ENCODE assay signal across 9 cellular contexts in genomic region chr11:133945087-133945974, GRCh38. TPM values are rescaled to one million over a fixed set of nuclear protein-coding genes. Genes with fewer than 3 reads are reported as not detected.
DNase-seq lines count a peak whose midpoint lies in the region; ATAC-seq, FAIRE-seq and TF ChIP-seq lines count a peak whose summit lies in the region.
"Had no signal": no experiment of that assay in that cellular context is flagged by ENCODE, and none has a peak within 500 bp of the region (broad histone marks: within the 10 kb centered on the region; RNA-seq: fewer than 3 reads in every experiment).

No MANE protein-coding gene starts in this region.

- peak overlapping the region in 1 of 2 donors; percentile 19 for H3K4me3 ChIP-seq in gastroesophageal sphincter

- TF ChIP-seq POLR2A in gastroesophageal sphincter (IDR thresholded peaks at IDR 0.05) (no peak), GM12892 (IDR thresholded peaks at IDR 0.05; ENCODE audit: low read depth, low read length) (no peak)

- peaks cover 0 to 26% of the 10 kb centered on the region in 2 donors for H3K36me3 ChIP-seq in gastroesophageal sphincter

- WGBS in gastroesophageal sphincter (ENCODE audit: low coverage in 1 of 2), 2 donors, result 9 to 36% methylated on average over 7 to 11 of the region's 27 CpGs

- H3K27me3 ChIP-seq in gastroesophageal sphincter, result no peaks in the 10 kb centered on the region

- no peak for FAIRE-seq in GM12892 (lab: Jason Lieb, UNC)
- FAIRE-seq: colon had no signal

- H3K9me3 ChIP-seq in gastroesophageal sphincter, result no peaks in the 10 kb centered on the region

- ATAC-seq in gastroesophageal sphincter (peak; percentile 75), HG03108 (IDR thresholded peaks at IDR 0.05; ENCODE audit: unreplicated experiment) (no peak), GM21381 (IDR thresholded peaks at IDR 0.05; ENCODE audit: unreplicated experiment) (no peak)

- no peak for TF ChIP-seq CTCF in gastroesophageal sphincter (IDR thresholded peaks at IDR 0.05)

- DNase-seq in MV-4-11 (lab: John Stamatoyannopoulos, UW) (peak; percentile 66), activated T-cell treated with anti-CD3 and anti-CD28 coated beads for 1 hour (ENCODE audit: low read depth) (peak; percentile 67), GM19238 (ENCODE audit: insufficient read length, low spot score) (no peak), GM12892 (ENCODE audit: insufficient read length) (no peak)
- DNase-seq in stimulated activated CD4-positive, alpha-beta T cell treated with anti-CD3 and anti-CD28 coated beads, TNF-alpha, amount 100 ng/mL, for 48 hours (ENCODE audit: low read depth in 3 of 3), result peak; percentile 64 to 81 (median 79)

- peak overlapping the region; percentile 11 to 97 (median 94) for H3K27ac ChIP-seq in gastroesophageal sphincter

- TF ChIP-seq EP300 in gastroesophageal sphincter (IDR thresholded peaks at IDR 0.05), result no peak

- peaks cover 4 to 89% (median 53%) of the 10 kb centered on the region in 3 donors for H3K4me1 ChIP-seq in gastroesophageal sphincter

RNA-seq across cellular contexts. Expression of gene IGSF9B, which starts 11.4 kb away (rescaled TPM):
- 100 to 1,000 TPM in 1 of 4 donors, 10 to 100 TPM in 3; 24.1 to 120 (median 43.3) TPM for total RNA-seq in gastroesophageal sphincter
- polyA plus RNA-seq in GM12892 (2012; ENCODE audit: missing spikeins), result 3.8 TPM

Comparison
In these comparisons a context has a peak if more than half of its experiments do, and no peak if none do; other contexts are left out.
1. DNase-seq: peak in MV-4-11 (single experiment), activated T-cell treated with anti-CD3 and anti-CD28 coated beads for 1 hour (single experiment) and stimulated activated CD4-positive, alpha-beta T cell treated with anti-CD3 and anti-CD28 coated beads, TNF-alpha, amount 100 ng/mL, for 48 hours (3 of 3); none in GM19238 (single experiment) and GM12892 (single experiment).